ENCODE assay signal across 8 cellular contexts in the genomic region with DNA sequence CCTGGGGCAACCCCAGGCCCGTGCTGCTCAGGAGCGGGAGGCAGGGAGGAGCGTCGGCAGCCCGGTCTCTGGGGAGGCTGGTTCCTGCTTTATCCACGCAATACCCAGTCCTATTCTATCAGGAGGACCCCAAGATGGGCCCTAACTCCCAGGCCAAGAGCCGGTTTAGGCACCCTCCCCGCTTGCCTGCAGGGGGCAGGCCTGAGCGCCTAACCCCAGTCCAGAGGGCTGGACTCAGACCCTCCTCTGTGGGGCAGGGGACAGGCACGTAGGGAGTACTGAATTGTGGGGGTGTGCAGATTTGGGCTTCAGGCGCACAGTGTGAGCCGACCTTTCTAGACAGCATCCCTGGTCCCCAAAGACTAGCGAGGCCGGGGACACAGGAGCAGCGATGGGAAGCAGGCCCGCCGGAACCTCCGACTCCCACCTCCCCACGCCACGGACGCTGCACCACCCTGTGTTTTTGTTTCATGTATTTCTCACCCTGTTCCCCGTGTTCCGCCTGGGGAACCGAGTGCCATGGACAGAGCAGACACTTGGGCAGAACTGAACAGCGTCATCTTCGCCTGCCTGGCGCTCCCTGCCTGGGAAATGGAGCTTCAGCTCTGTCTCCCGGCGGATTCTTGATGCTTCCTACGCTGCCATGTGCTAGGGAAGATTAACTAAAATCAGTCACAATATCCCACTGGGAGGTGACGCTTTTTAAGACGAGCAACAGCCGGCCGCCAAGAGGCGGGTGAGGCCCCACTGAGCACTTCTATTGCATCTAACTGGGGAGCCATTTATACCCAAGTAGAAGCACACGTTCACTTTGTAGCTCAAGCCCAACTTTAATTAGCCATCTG. TPM values are rescaled to one million over a fixed set of nuclear protein-coding genes. Genes with fewer than 3 reads are reported as not detected.
DNase-seq lines count a peak whose midpoint lies in the region; ATAC-seq and TF ChIP-seq lines count a peak whose summit lies in the region.

No MANE protein-coding gene starts in this region.

- peaks cover 4% of the 10 kb centered on the region for H3K36me3 Mint-ChIP-seq in nephron progenitor cell (ENCODE audit: low read depth)

- no peaks in the 10 kb centered on the region for H3K9me3 Mint-ChIP-seq in nephron progenitor cell

- H3K27ac Mint-ChIP-seq in nephron progenitor cell = peak overlapping the region; percentile 86

- in situ Hi-C loops in G401 (cut with HindIII; ENCODE audit: low sequenced_read_pairs) = no loop called here

- H3K4me3 Mint-ChIP-seq in nephron progenitor cell = no peak overlapping the region

- peak; percentile 67 for TF ChIP-seq CTCF in nephron progenitor cell (IDR thresholded peaks at IDR 0.05)

- H3K27me3 Mint-ChIP-seq in nephron progenitor cell (ENCODE audit: low read depth, poor library complexity) = peaks cover 3% of the 10 kb centered on the region

- H3K4me1 Mint-ChIP-seq in nephron progenitor cell = peaks cover 30% of the 10 kb centered on the region

- peak; percentile 21 for DNase-seq in G401 (ENCODE audit: low spot score)
- peak; percentile 79 for DNase-seq in NCI-H82 (lab: John Stamatoyannopoulos, UW)
- peak; percentile 42 for DNase-seq in cerebellum (ENCODE audit: low spot score)
- peak; percentile 65 for DNase-seq in nephron progenitor cell
- no peak for DNase-seq in NK-92 treated with Interleukin-12 subunit alpha and Interleukin-12 subunit beta, amount 100 ng/mL, for 24 hours (lab: John Stamatoyannopoulos, UW)
- no peak for DNase-seq in sciatic nerve (ENCODE audit: low spot score)

- intact Hi-C loops in sciatic nerve (cut with DNase I) = loop anchor here (5.0 kb wide), 1 partner anchor 1990 kb away; no protein-coding TSS in a partner anchor

- ATAC-seq in GM19324 (IDR thresholded peaks at IDR 0.05; ENCODE audit: low FRiP score, unreplicated experiment) (no peak), GM21717 (IDR thresholded peaks at IDR 0.05; ENCODE audit: unreplicated experiment) (no peak), sciatic nerve (no peak)

RNA-seq across cellular contexts. Expression of gene NUDT1, which starts 5.3 kb away (rescaled TPM):
- total RNA-seq in G401 (2014; rRNA removed; shearing (Covaris generic)) = 31.4 and 37.8 TPM in 2 replicates
- total RNA-seq in cerebellum = 11.1 TPM
- total RNA-seq in sciatic nerve = 11.5 TPM

RNA-seq across cellular contexts. Expression of gene MRM2, which starts 5.4 kb away (rescaled TPM):
- 57.5 and 57.8 TPM in 2 replicates for total RNA-seq in G401 (2014; rRNA removed; shearing (Covaris generic))
- total RNA-seq in cerebellum (9.4 TPM), sciatic nerve (12.9 TPM)

RNA-seq across cellular contexts. Expression of gene MAD1L1, which starts 14.6 kb away (rescaled TPM):
- 77.8 and 163 TPM in 2 replicates for total RNA-seq in G401 (2014; rRNA removed; shearing (Covaris generic))
- total RNA-seq in cerebellum (25.0 TPM), sciatic nerve (42.1 TPM)

Comparison
In these comparisons a context has a peak if more than half of its experiments do, and no peak if none do; other contexts are left out.
1. DNase-seq: peak in G401 (single experiment), NCI-H82 (single experiment), cerebellum (single experiment) and nephron progenitor cell (single experiment); none in NK-92 treated with Interleukin-12 subunit alpha and Interleukin-12 subunit beta, amount 100 ng/mL, for 24 hours (single experiment) and sciatic nerve (single experiment).